1 cellular context compared by ENCODE assay signal in the genomic region with DNA sequence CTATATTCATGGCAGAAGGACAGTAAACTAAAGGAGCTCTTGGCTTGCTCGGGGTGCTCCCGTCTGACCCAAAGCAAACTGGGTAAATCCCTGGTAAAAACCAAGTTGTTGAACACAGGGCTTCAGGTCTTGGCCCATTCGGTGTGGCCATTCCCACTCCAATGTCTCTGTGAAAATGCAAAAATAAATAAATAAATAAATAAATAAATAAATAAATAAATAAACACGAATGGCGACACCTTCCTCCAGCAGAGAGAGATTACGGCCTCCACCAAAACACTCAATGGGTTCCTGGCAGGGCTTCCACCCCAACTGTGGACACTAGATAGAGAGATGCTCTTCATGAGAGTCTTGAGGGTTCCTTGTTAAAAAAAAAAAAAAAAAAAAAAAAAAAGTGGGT.
TF ChIP-seq lines count a peak whose summit lies in the region.

No MANE protein-coding gene starts in this region.

TF ChIP-seq in HEK293, 187 proteins besides CTCF, POLR2A, EP300 and RAD21 (continued from another document and continues in another):
- TF ChIP-seq PRDM4 (tag by site-specific recombination; IDR thresholded peaks at IDR 0.05) (peak; percentile 17; the same call in 1 of the 2 replicates), ZFP3 (tag by site-specific recombination; IDR thresholded peaks at IDR 0.05; ENCODE audit: low read depth) (no peak; the same call in 1 of the 2 replicates), ZNF133 (tag by site-specific recombination; IDR thresholded peaks at IDR 0.05) (no peak), ZNF112 (tag by site-specific recombination; IDR thresholded peaks at IDR 0.05) (no peak), OSR2 (tag by site-specific recombination; IDR thresholded peaks at IDR 0.05) (no peak), ZBTB1 (tag by site-specific recombination; IDR thresholded peaks at IDR 0.05) (0 out of 2 replicates have a peak, but pooled peaks have one; percentile 62), ZNF664 (tag by site-specific recombination; IDR thresholded peaks at IDR 0.05) (0 out of 2 replicates have a peak, but pooled peaks have one; percentile 54), ZBTB21 (tag by site-specific recombination; IDR thresholded peaks at IDR 0.05) (peak; percentile 31; the same call in 1 of the 2 replicates), ZNF426 (tag by site-specific recombination; IDR thresholded peaks at IDR 0.05) (peak; percentile 84), REST (tag by site-specific recombination; IDR thresholded peaks at IDR 0.05) (peak; percentile 69; the same call in 1 of the 2 replicates), ZNF548 (tag by site-specific recombination; IDR thresholded peaks at IDR 0.05) (0 out of 2 replicates have a peak, but pooled peaks have one; percentile 20), ZNF791 (tag by site-specific recombination; IDR thresholded peaks at IDR 0.05) (0 out of 2 replicates have a peak, but pooled peaks have one; percentile 52), ZNF292 (tag by site-specific recombination; IDR thresholded peaks at IDR 0.05; ENCODE audit: borderline replicate concordance, low read depth) (0 out of 2 replicates have a peak, but pooled peaks have one; percentile 29), GFI1B (tag by site-specific recombination; IDR thresholded peaks at IDR 0.05) (no peak), GLIS1 (tag by site-specific recombination; IDR thresholded peaks at IDR 0.05) (no peak), KLF9 (tag by site-specific recombination; IDR thresholded peaks at IDR 0.05; ENCODE audit: low read depth) (no peak), OVOL3 (tag by site-specific recombination; IDR thresholded peaks at IDR 0.05) (no peak), ZNF433 (tag by site-specific recombination; IDR thresholded peaks at IDR 0.05; ENCODE audit: low read depth) (peak; percentile 81), ZNF324 (tag by site-specific recombination; IDR thresholded peaks at IDR 0.05) (no peak), ZNF555 (tag by site-specific recombination; conservative IDR thresholded peaks at IDR 0.05) (peak; percentile 80), REPIN1 (tag by site-specific recombination; IDR thresholded peaks at IDR 0.05; ENCODE audit: low read depth) (no peak), ZBTB8A (tag by site-specific recombination; IDR thresholded peaks at IDR 0.05) (peak; percentile 76), ZNF239 (tag by site-specific recombination; IDR thresholded peaks at IDR 0.05) (no peak), ZNF138 (tag by site-specific recombination; IDR thresholded peaks at IDR 0.05; ENCODE audit: borderline replicate concordance) (peak; percentile 58; the same call in 1 of the 2 replicates), ZNF449 (tag by site-specific recombination; IDR thresholded peaks at IDR 0.05) (no peak), ZNF223 (tag by site-specific recombination; IDR thresholded peaks at IDR 0.05) (0 out of 2 replicates have a peak, but pooled peaks have one; percentile 49), ZNF121 (tag by site-specific recombination; IDR thresholded peaks at IDR 0.05) (0 out of 2 replicates have a peak, but pooled peaks have one; percentile 11)
- TF ChIP-seq, protein P1, sequence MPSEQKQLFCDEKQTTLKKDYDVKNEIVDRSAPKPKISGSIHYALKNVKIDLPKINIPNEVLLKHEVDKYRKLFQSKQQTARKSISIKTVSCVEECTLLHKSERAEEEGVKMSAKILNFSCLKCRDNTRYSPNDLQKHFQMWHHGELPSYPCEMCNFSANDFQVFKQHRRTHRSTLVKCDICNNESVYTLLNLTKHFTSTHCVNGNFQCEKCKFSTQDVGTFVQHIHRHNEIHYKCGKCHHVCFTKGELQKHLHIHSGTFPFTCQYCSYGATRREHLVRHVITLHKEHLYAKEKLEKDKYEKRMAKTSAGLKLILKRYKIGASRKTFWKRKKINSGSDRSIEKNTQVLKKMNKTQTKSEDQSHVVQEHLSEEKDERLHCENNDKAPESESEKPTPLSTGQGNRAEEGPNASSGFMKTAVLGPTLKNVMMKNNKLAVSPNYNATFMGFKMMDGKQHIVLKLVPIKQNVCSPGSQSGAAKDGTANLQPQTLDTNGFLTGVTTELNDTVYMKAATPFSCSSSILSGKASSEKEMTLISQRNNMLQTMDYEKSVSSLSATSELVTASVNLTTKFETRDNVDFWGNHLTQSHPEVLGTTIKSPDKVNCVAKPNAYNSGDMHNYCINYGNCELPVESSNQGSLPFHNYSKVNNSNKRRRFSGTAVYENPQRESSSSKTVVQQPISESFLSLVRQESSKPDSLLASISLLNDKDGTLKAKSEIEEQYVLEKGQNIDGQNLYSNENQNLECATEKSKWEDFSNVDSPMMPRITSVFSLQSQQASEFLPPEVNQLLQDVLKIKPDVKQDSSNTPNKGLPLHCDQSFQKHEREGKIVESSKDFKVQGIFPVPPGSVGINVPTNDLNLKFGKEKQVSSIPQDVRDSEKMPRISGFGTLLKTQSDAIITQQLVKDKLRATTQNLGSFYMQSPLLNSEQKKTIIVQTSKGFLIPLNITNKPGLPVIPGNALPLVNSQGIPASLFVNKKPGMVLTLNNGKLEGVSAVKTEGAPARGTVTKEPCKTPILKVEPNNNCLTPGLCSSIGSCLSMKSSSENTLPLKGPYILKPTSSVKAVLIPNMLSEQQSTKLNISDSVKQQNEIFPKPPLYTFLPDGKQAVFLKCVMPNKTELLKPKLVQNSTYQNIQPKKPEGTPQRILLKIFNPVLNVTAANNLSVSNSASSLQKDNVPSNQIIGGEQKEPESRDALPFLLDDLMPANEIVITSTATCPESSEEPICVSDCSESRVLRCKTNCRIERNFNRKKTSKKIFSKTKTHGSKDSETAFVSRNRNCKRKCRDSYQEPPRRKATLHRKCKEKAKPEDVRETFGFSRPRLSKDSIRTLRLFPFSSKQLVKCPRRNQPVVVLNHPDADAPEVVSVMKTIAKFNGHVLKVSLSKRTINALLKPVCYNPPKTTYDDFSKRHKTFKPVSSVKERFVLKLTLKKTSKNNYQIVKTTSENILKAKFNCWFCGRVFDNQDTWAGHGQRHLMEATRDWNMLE (tag by site-specific recombination; conservative IDR thresholded peaks at IDR 0.05; ENCODE audit: low read depth), result peak; percentile 94
- TF ChIP-seq, protein P2, sequence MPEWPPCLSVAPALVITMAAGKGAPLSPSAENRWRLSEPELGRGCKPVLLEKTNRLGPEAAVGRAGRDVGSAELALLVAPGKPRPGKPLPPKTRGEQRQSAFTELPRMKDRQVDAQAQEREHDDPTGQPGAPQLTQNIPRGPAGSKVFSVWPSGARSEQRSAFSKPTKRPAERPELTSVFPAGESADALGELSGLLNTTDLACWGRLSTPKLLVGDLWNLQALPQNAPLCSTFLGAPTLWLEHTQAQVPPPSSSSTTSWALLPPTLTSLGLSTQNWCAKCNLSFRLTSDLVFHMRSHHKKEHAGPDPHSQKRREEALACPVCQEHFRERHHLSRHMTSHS (tag by site-specific recombination; IDR thresholded peaks at IDR 0.05), result no peak
- TF ChIP-seq, protein P3, sequence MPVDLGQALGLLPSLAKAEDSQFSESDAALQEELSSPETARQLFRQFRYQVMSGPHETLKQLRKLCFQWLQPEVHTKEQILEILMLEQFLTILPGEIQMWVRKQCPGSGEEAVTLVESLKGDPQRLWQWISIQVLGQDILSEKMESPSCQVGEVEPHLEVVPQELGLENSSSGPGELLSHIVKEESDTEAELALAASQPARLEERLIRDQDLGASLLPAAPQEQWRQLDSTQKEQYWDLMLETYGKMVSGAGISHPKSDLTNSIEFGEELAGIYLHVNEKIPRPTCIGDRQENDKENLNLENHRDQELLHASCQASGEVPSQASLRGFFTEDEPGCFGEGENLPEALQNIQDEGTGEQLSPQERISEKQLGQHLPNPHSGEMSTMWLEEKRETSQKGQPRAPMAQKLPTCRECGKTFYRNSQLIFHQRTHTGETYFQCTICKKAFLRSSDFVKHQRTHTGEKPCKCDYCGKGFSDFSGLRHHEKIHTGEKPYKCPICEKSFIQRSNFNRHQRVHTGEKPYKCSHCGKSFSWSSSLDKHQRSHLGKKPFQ (tag by site-specific recombination; IDR thresholded peaks at IDR 0.05), result peak; percentile 39; the same call in 1 of the 2 replicates
- TF ChIP-seq, protein P4, sequence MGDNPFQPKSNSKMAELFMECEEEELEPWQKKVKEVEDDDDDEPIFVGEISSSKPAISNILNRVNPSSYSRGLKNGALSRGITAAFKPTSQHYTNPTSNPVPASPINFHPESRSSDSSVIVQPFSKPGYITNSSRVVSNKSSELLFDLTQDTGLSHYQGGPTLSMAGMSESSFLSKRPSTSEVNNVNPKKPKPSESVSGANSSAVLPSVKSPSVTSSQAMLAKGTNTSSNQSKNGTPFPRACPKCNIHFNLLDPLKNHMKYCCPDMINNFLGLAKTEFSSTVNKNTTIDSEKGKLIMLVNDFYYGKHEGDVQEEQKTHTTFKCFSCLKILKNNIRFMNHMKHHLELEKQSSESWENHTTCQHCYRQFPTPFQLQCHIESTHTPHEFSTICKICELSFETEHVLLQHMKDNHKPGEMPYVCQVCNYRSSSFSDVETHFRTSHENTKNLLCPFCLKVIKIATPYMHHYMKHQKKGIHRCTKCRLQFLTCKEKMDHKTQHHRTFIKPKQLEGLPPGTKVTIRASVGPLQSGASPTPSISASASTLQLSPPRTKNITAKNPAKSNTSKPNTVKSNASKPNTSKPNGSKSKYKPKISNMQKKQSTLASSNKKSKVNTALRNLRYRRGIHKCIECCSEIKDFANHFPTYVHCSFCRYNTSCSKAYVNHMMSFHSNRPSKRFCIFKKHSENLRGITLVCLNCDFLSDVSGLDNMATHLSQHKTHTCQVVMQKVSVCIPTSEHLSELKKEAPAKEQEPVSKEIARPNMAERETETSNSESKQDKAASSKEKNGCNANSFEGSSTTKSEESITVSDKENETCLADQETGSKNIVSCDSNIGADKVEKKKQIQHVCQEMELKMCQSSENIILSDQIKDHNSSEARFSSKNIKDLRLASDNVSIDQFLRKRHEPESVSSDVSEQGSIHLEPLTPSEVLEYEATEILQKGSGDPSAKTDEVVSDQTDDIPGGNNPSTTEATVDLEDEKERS (tag by site-specific recombination; IDR thresholded peaks at IDR 0.05), result no peak
